9 cellular contexts compared by ENCODE assay signal in the genomic region with DNA sequence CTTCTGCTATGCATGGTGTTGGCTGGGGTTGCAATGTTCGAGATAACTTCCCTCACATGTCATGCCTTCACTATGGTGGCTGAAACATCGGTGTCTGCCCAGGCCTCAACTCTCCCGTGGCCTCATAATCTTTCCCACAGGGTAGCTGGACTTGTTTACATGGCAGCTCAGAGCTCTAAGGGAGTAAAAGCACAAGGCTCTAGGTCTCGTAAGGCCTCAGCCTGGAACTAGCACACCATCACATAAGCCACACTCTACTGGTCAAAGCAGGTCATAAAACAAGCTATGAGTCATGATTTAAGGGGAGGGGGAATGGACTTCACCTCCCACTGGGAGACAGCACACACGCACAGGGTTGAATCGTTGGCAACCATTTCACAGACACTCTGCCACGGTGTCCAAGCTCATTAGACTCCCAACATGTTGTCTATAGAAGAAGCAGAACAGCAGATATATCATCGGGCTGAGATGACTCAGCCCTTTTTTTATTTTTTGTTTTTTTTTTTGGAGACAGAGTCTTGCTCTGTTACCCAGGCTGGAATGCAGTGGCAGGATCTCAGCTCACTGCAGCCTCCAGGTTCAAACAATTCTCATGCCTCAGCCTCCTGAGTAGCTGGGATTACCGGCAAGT.
DNase-seq lines count a peak whose midpoint lies in the region; ATAC-seq and TF ChIP-seq lines count a peak whose summit lies in the region.
"Had no signal": no experiment of that assay in that cellular context is flagged by ENCODE, and none has a peak within 500 bp of the region (broad histone marks: within the 10 kb centered on the region; RNA-seq: fewer than 3 reads in every experiment).

No MANE protein-coding gene starts in this region.

- peak overlapping the region; percentile 75 for H3K27ac Mint-ChIP-seq in WTC11

- peak overlapping the region; percentile 36 for H3K4me2 ChIP-seq in smooth muscle cell

- H3K9me3 ChIP-seq in smooth muscle cell (replicated peaks; ENCODE audit: low read depth), result no peaks in the 10 kb centered on the region
- H3K9me3 ChIP-seq: SJCRH30 had no signal

- H3K4me1 ChIP-seq in smooth muscle cell (ENCODE audit: low read depth), result peaks cover 9% of the 10 kb centered on the region

- H2AFZ ChIP-seq in smooth muscle cell (ENCODE audit: low read depth), result no peak overlapping the region

- 0 out of 2 replicates have a peak, but pooled peaks cover 3% of the 10 kb centered on the region for H3K9me3 Mint-ChIP-seq in WTC11

- H3K4me1 Mint-ChIP-seq in WTC11, result peaks cover 30% of the 10 kb centered on the region

- no peaks in the 10 kb centered on the region for H3K27me3 ChIP-seq in smooth muscle cell (ENCODE audit: low read depth)
- H3K27me3 ChIP-seq: SJCRH30 had no signal

- peak overlapping the region; percentile 94 for H3K27ac ChIP-seq in smooth muscle cell (ENCODE audit: low read depth)
- H3K27ac ChIP-seq: SJCRH30 had no signal

- no peaks in the 10 kb centered on the region for H3K27me3 Mint-ChIP-seq in WTC11 (ENCODE audit: low read depth)

- peaks cover 31% of the 10 kb centered on the region for H3F3A ChIP-seq in smooth muscle cell (ENCODE audit: low read depth)

- TF ChIP-seq CTCF in WTC11 (IDR thresholded peaks at IDR 0.05) (no peak), smooth muscle cell (IDR thresholded peaks at IDR 0.05; ENCODE audit: borderline replicate concordance, insufficient read depth, poor library complexity, severe bottlenecking) (no peak)

- 13% methylated on average over 9 of the region's 9 CpGs for WGBS in smooth muscle cell (ENCODE audit: low lambda C conversion rate)

- ATAC-seq in WTC11 (no peak), left ventricle myocardium superior (peak; percentile 50)

- no peaks in the 10 kb centered on the region for H3K79me2 ChIP-seq in smooth muscle cell (ENCODE audit: low read depth)

- CTCF ChIA-PET in WTC11 (lab: Charles Lee), result interaction anchor here (0.8 to 2.7 kb wide), 12 partner anchors 12 to 173 kb away, joined by 3 to 13 read pairs (median 4); a partner anchor contains a TSS

- no peak overlapping the region for H3K4me3 Mint-ChIP-seq in WTC11

- POLR2A ChIA-PET in WTC11 (lab: Charles Lee), result interaction anchor here (0.5 to 1.4 kb wide), 2 partner anchors 11 to 105 kb away, joined by 3 to 5 read pairs; a partner anchor contains a TSS

- peak overlapping the region; percentile 65 for H3K9ac ChIP-seq in smooth muscle cell (ENCODE audit: low read depth)

- H4K20me1 ChIP-seq in smooth muscle cell (ENCODE audit: low read depth), result no peaks in the 10 kb centered on the region

- no peak overlapping the region for H3K4me3 ChIP-seq in smooth muscle cell
- H3K4me3 ChIP-seq: SJCRH30 had no signal

- intact Hi-C loops in left ventricle myocardium superior (cut with micrococcal nuclease), result no loop called here

- peak; percentile 86 for DNase-seq in HCEC 1CT
- no peak for DNase-seq in WTC11 (ENCODE audit: low spot score)
- DNase-seq in left ventricle myocardium superior, result no peak
- DNase-seq in smooth muscle cell (lab: John Stamatoyannopoulos, UW; ENCODE audit: unreplicated experiment), result no peak
- no peak for DNase-seq in activated naive CD4-positive, alpha-beta T cell treated with anti-CD3 and anti-CD28 coated beads, Interleukin-2, amount 50 U/mL, for 16 hours
- DNase-seq in NCI-H2171 treated with DMSO at 0.1 percent for 48 hours (lab: John Stamatoyannopoulos, UW), result no peak
- no peak for DNase-seq in T-helper 1 cell
- no peak for DNase-seq in GM19240 (ENCODE audit: insufficient read length, low spot score)

- no peaks in the 10 kb centered on the region for H3K36me3 ChIP-seq in smooth muscle cell (ENCODE audit: low read depth)
- H3K36me3 ChIP-seq: SJCRH30 had no signal

- H3K36me3 Mint-ChIP-seq in WTC11, result no peaks in the 10 kb centered on the region

TF ChIP-seq in WTC11, 78 proteins besides CTCF, POLR2A, EP300 and RAD21:
- TF ChIP-seq TEAD1 (CRISPR knock-in tag; IDR thresholded peaks at IDR 0.05), result no peak
- TF ChIP-seq ZBTB21 (CRISPR knock-in tag; IDR thresholded peaks at IDR 0.05; ENCODE audit: borderline replicate concordance), result no peak
- no peak for TF ChIP-seq EMX1 (CRISPR knock-in tag; IDR thresholded peaks at IDR 0.05)
- TF ChIP-seq OVOL2 (CRISPR knock-in tag; IDR thresholded peaks at IDR 0.05; ENCODE audit: borderline replicate concordance), result no peak
- no peak for TF ChIP-seq RORB (CRISPR knock-in tag; IDR thresholded peaks at IDR 0.05)
- TF ChIP-seq JUN (CRISPR knock-in tag; IDR thresholded peaks at IDR 0.05), result no peak
- TF ChIP-seq NR2C2 (CRISPR knock-in tag; IDR thresholded peaks at IDR 0.05), result no peak
- no peak for TF ChIP-seq SOX15 (CRISPR knock-in tag; IDR thresholded peaks at IDR 0.05)
- TF ChIP-seq NFYB (CRISPR knock-in tag; conservative IDR thresholded peaks at IDR 0.05; ENCODE audit: low read depth), result no peak
- TF ChIP-seq, protein P1, sequence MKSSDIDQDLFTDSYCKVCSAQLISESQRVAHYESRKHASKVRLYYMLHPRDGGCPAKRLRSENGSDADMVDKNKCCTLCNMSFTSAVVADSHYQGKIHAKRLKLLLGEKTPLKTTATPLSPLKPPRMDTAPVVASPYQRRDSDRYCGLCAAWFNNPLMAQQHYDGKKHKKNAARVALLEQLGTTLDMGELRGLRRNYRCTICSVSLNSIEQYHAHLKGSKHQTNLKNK (CRISPR knock-in tag; IDR thresholded peaks at IDR 0.05), result no peak
- TF ChIP-seq, protein P2, sequence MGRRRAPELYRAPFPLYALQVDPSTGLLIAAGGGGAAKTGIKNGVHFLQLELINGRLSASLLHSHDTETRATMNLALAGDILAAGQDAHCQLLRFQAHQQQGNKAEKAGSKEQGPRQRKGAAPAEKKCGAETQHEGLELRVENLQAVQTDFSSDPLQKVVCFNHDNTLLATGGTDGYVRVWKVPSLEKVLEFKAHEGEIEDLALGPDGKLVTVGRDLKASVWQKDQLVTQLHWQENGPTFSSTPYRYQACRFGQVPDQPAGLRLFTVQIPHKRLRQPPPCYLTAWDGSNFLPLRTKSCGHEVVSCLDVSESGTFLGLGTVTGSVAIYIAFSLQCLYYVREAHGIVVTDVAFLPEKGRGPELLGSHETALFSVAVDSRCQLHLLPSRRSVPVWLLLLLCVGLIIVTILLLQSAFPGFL (CRISPR knock-in tag; IDR thresholded peaks at IDR 0.05; ENCODE audit: borderline replicate concordance), result no peak
- TF ChIP-seq, protein P3, sequence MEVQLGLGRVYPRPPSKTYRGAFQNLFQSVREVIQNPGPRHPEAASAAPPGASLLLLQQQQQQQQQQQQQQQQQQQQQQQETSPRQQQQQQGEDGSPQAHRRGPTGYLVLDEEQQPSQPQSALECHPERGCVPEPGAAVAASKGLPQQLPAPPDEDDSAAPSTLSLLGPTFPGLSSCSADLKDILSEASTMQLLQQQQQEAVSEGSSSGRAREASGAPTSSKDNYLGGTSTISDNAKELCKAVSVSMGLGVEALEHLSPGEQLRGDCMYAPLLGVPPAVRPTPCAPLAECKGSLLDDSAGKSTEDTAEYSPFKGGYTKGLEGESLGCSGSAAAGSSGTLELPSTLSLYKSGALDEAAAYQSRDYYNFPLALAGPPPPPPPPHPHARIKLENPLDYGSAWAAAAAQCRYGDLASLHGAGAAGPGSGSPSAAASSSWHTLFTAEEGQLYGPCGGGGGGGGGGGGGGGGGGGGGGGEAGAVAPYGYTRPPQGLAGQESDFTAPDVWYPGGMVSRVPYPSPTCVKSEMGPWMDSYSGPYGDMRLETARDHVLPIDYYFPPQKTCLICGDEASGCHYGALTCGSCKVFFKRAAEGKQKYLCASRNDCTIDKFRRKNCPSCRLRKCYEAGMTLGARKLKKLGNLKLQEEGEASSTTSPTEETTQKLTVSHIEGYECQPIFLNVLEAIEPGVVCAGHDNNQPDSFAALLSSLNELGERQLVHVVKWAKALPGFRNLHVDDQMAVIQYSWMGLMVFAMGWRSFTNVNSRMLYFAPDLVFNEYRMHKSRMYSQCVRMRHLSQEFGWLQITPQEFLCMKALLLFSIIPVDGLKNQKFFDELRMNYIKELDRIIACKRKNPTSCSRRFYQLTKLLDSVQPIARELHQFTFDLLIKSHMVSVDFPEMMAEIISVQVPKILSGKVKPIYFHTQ (CRISPR knock-in tag; IDR thresholded peaks at IDR 0.05), result no peak
- no peak for TF ChIP-seq ELF4 (CRISPR knock-in tag; IDR thresholded peaks at IDR 0.05; ENCODE audit: low read depth)
- TF ChIP-seq, protein P4, sequence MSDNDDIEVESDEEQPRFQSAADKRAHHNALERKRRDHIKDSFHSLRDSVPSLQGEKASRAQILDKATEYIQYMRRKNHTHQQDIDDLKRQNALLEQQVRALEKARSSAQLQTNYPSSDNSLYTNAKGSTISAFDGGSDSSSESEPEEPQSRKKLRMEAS (CRISPR knock-in tag; IDR thresholded peaks at IDR 0.05), result no peak
- no peak for TF ChIP-seq JAZF1 (CRISPR knock-in tag; IDR thresholded peaks at IDR 0.05)
- TF ChIP-seq, protein P5, sequence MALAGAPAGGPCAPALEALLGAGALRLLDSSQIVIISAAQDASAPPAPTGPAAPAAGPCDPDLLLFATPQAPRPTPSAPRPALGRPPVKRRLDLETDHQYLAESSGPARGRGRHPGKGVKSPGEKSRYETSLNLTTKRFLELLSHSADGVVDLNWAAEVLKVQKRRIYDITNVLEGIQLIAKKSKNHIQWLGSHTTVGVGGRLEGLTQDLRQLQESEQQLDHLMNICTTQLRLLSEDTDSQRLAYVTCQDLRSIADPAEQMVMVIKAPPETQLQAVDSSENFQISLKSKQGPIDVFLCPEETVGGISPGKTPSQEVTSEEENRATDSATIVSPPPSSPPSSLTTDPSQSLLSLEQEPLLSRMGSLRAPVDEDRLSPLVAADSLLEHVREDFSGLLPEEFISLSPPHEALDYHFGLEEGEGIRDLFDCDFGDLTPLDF (CRISPR knock-in tag; IDR thresholded peaks at IDR 0.05), result no peak
